Comparison of ENCODE assay signal across 9 cellular contexts in genomic region chr3:168040624-168041208, GRCh38. TPM values are rescaled to one million over a fixed set of nuclear protein-coding genes. Genes with fewer than 3 reads are reported as not detected.
DNase-seq lines count a peak whose midpoint lies in the region; ATAC-seq and TF ChIP-seq lines count a peak whose summit lies in the region.
"Had no signal": no experiment of that assay in that cellular context is flagged by ENCODE, and none has a peak within 500 bp of the region (broad histone marks: within the 10 kb centered on the region; RNA-seq: fewer than 3 reads in every experiment).

No MANE protein-coding gene starts in this region.

- H3K79me2 ChIP-seq in smooth muscle cell (ENCODE audit: low read depth), result peaks cover 14% of the 10 kb centered on the region

- DNase-seq in Right ventricle myocardium superior (no peak), cardiac septum (ENCODE audit: low spot score) (no peak), NCI-H1105 (lab: John Stamatoyannopoulos, UW) (peak; percentile 65), SKM-1 (lab: John Stamatoyannopoulos, UW; ENCODE audit: unreplicated experiment) (peak; percentile 17), foreskin keratinocyte (peak in 1 of 2 donors; percentile 39), smooth muscle cell (lab: John Stamatoyannopoulos, UW; ENCODE audit: unreplicated experiment) (no peak)
- no peak for DNase-seq in activated CD4-positive, alpha-beta memory T cell treated with anti-CD3 and anti-CD28 coated beads, Interleukin-2, amount 10 ng/mL, durations not matched to agents 7 days and 5 days

- H3F3A ChIP-seq in smooth muscle cell (ENCODE audit: low read depth), result peaks cover 8% of the 10 kb centered on the region

- no peak overlapping the region for H3K27ac Mint-ChIP-seq in activated CD4-positive, alpha-beta memory T cell treated with anti-CD3 and anti-CD28 coated beads, Interleukin-2, amount 10 ng/mL, durations not matched to agents 7 days and 5 days
- H3K27ac Mint-ChIP-seq: dendritic cell treated with granulocyte-macrophage colony-stimulating factor and Interleukin-4, amounts not matched to agents 40 ng/mL and 50 ng/mL, for 4 days had no signal

- H4K20me1 ChIP-seq in smooth muscle cell (ENCODE audit: low read depth), result peaks cover 1% of the 10 kb centered on the region

- H3K9me3 Mint-ChIP-seq in activated CD4-positive, alpha-beta memory T cell treated with anti-CD3 and anti-CD28 coated beads, Interleukin-2, amount 10 ng/mL, durations not matched to agents 7 days and 5 days, result no peaks in the 10 kb centered on the region
- H3K9me3 Mint-ChIP-seq: dendritic cell treated with granulocyte-macrophage colony-stimulating factor and Interleukin-4, amounts not matched to agents 40 ng/mL and 50 ng/mL, for 4 days had no signal

- 63% methylated on average over 6 of the region's 6 CpGs for WGBS in smooth muscle cell (ENCODE audit: low lambda C conversion rate)

- H3K4me3 Mint-ChIP-seq in activated CD4-positive, alpha-beta memory T cell treated with anti-CD3 and anti-CD28 coated beads, Interleukin-2, amount 10 ng/mL, durations not matched to agents 7 days and 5 days, result no peak overlapping the region
- H3K4me3 Mint-ChIP-seq: dendritic cell treated with granulocyte-macrophage colony-stimulating factor and Interleukin-4, amounts not matched to agents 40 ng/mL and 50 ng/mL, for 4 days had no signal

- POLR2A ChIA-PET in activated CD4-positive, alpha-beta memory T cell treated with anti-CD3 and anti-CD28 coated beads, Interleukin-2, amount 10 ng/mL, durations not matched to agents 7 days and 5 days (lab: Charles Lee), result no interaction called here

- H3K9ac ChIP-seq in smooth muscle cell (ENCODE audit: low read depth), result no peak overlapping the region

- H3K27ac ChIP-seq in foreskin keratinocyte (no peak overlapping the region), smooth muscle cell (ENCODE audit: low read depth) (peak overlapping the region; percentile 24)

- no peaks in the 10 kb centered on the region for H3K9me3 ChIP-seq in smooth muscle cell (replicated peaks; ENCODE audit: low read depth)

- H3K36me3 Mint-ChIP-seq in activated CD4-positive, alpha-beta memory T cell treated with anti-CD3 and anti-CD28 coated beads, Interleukin-2, amount 10 ng/mL, durations not matched to agents 7 days and 5 days (ENCODE audit: low read depth), result no peaks in the 10 kb centered on the region

- peak; percentile 71 for TF ChIP-seq CTCF in foreskin keratinocyte (conservative IDR thresholded peaks at IDR 0.05)
- peak; percentile 71 for TF ChIP-seq CTCF in smooth muscle cell (IDR thresholded peaks at IDR 0.05; ENCODE audit: borderline replicate concordance, insufficient read depth, poor library complexity, severe bottlenecking)

- no peak overlapping the region for H2AFZ ChIP-seq in smooth muscle cell (ENCODE audit: low read depth)

- no peak overlapping the region for H3K4me2 ChIP-seq in smooth muscle cell

- H3K4me1 ChIP-seq in foreskin keratinocyte, result no peaks in the 10 kb centered on the region
- H3K4me1 ChIP-seq in smooth muscle cell (ENCODE audit: low read depth), result no peaks in the 10 kb centered on the region

- H3K27me3 ChIP-seq in foreskin keratinocyte (no peaks in the 10 kb centered on the region), smooth muscle cell (ENCODE audit: low read depth) (no peaks in the 10 kb centered on the region)

- ATAC-seq in Right ventricle myocardium superior (ENCODE audit: poor library complexity), result peak; percentile 79
- peak; percentile 85 for ATAC-seq in HG02623 (IDR thresholded peaks at IDR 0.05; ENCODE audit: unreplicated experiment)
- peak; percentile 82 for ATAC-seq in foreskin keratinocyte

- H3K36me3 ChIP-seq in smooth muscle cell (ENCODE audit: low read depth), result peaks cover 16% of the 10 kb centered on the region

- intact Hi-C loops in Right ventricle myocardium superior (cut with DNase I), result loop anchor here (2.0 kb wide), 1 partner anchor 112 kb away; no protein-coding TSS in a partner anchor
- intact Hi-C loops in cardiac septum (cut with DNase I), result loop anchor here (5.0 to 10.0 kb wide), 2 partner anchors 203 to 306 kb away; partner anchors contain the start of genes PDCD10 and SERPINI1

- CTCF ChIA-PET in activated CD4-positive, alpha-beta memory T cell treated with anti-CD3 and anti-CD28 coated beads, Interleukin-2, amount 10 ng/mL, durations not matched to agents 7 days and 5 days (lab: Charles Lee), result interaction anchor here (0.8 to 2.1 kb wide), 4 partner anchors 12 to 165 kb away, joined by 3 to 8 read pairs (median 4); no protein-coding TSS in a partner anchor

- no peak overlapping the region for H3K4me3 ChIP-seq in smooth muscle cell

- H3K27me3 Mint-ChIP-seq in activated CD4-positive, alpha-beta memory T cell treated with anti-CD3 and anti-CD28 coated beads, Interleukin-2, amount 10 ng/mL, durations not matched to agents 7 days and 5 days, result no peaks in the 10 kb centered on the region
- H3K27me3 Mint-ChIP-seq: dendritic cell treated with granulocyte-macrophage colony-stimulating factor and Interleukin-4, amounts not matched to agents 40 ng/mL and 50 ng/mL, for 4 days had no signal

- no peaks in the 10 kb centered on the region for H3K4me1 Mint-ChIP-seq in activated CD4-positive, alpha-beta memory T cell treated with anti-CD3 and anti-CD28 coated beads, Interleukin-2, amount 10 ng/mL, durations not matched to agents 7 days and 5 days

RNA-seq across cellular contexts. Expression of gene GOLIM4, which starts 55.0 kb away (rescaled TPM):
- 52.6 TPM for total RNA-seq in Right ventricle myocardium superior
- total RNA-seq in cardiac septum, result 88.8 TPM
- 33.4 and 37.9 TPM in 2 replicates for total RNA-seq in foreskin keratinocyte
- 7.4 and 8.2 TPM in 2 replicates for polyA plus RNA-seq in foreskin keratinocyte
- total RNA-seq in smooth muscle cell, result 44.5 and 65.1 TPM in 2 replicates
- 45.4 and 59.9 TPM in 2 replicates for polyA plus RNA-seq in smooth muscle cell
- total RNA-seq in activated CD4-positive, alpha-beta memory T cell treated with anti-CD3 and anti-CD28 coated beads, Interleukin-2, amount 10 ng/mL, durations not matched to agents 7 days and 5 days, result 1 to 10 TPM; 1.7 to 1.9 TPM

Comparison
In these comparisons a context has a peak if more than half of its experiments do, and no peak if none do; other contexts are left out.
1. DNase-seq: peak in NCI-H1105 (single experiment) and SKM-1 (single experiment); none in Right ventricle myocardium superior (single experiment), cardiac septum (single experiment), smooth muscle cell (single experiment) and activated CD4-positive, alpha-beta memory T cell treated with anti-CD3 and anti-CD28 coated beads, Interleukin-2, amount 10 ng/mL, durations not matched to agents 7 days and 5 days (single experiment).
2. RNA of gene GOLIM4, which starts 55.0 kb away (total RNA-seq): 88.8 TPM in cardiac septum (single experiment), 52.6 TPM in Right ventricle myocardium superior (single experiment), 44.5 to 65.1 TPM in smooth muscle cell and 33.4 to 37.9 TPM in foreskin keratinocyte; 1.7 to 1.9 TPM in activated CD4-positive, alpha-beta memory T cell treated with anti-CD3 and anti-CD28 coated beads, Interleukin-2, amount 10 ng/mL, durations not matched to agents 7 days and 5 days; every median in the first group is over 10 times any median in the second.
3. Peak in every context shown above with its lines, with median percentiles within 50 percentile points of each other: ATAC-seq.